7 cellular contexts compared by ENCODE assay signal in genomic region chrX:1453390-1453783, GRCh38. TPM values are rescaled to one million over a fixed set of nuclear protein-coding genes. Genes with fewer than 3 reads are reported as not detected.
DNase-seq lines count a peak whose midpoint lies in the region; ATAC-seq and TF ChIP-seq lines count a peak whose summit lies in the region.

No MANE protein-coding gene starts in this region.

- H3K27me3 Mint-ChIP-seq in activated T-cell treated with anti-CD3 and anti-CD28 coated beads, Interleukin-2, amount 50 U/mL, for 24 hours, result no peaks in the 10 kb centered on the region

- H3K9me3 Mint-ChIP-seq in activated T-cell treated with anti-CD3 and anti-CD28 coated beads, Interleukin-2, amount 50 U/mL, for 24 hours, result peaks cover 15% of the 10 kb centered on the region

- WGBS in smooth muscle cell (ENCODE audit: low lambda C conversion rate), result 2% methylated on average over 25 of the region's 34 CpGs

- peak overlapping the region; percentile 73 for H3K27ac ChIP-seq in smooth muscle cell (ENCODE audit: low read depth)

- no peaks in the 10 kb centered on the region for H3K9me3 ChIP-seq in smooth muscle cell (replicated peaks; ENCODE audit: low read depth)

- H3K4me3 Mint-ChIP-seq in activated T-cell treated with anti-CD3 and anti-CD28 coated beads, Interleukin-2, amount 50 U/mL, for 24 hours, result peak overlapping the region; percentile 86

- peak overlapping the region; percentile 70 for H3K9ac ChIP-seq in smooth muscle cell (ENCODE audit: low read depth)

- H3K79me2 ChIP-seq in smooth muscle cell (ENCODE audit: low read depth), result peaks cover 37% of the 10 kb centered on the region

- H3F3A ChIP-seq in smooth muscle cell (ENCODE audit: low read depth), result peaks cover 3% of the 10 kb centered on the region

- no peaks in the 10 kb centered on the region for H3K4me1 ChIP-seq in smooth muscle cell (ENCODE audit: low read depth)

- no peak for TF ChIP-seq CTCF in smooth muscle cell (IDR thresholded peaks at IDR 0.05; ENCODE audit: borderline replicate concordance, insufficient read depth, poor library complexity, severe bottlenecking)

- peak overlapping the region; percentile 98 for H3K27ac Mint-ChIP-seq in activated T-cell treated with anti-CD3 and anti-CD28 coated beads, Interleukin-2, amount 50 U/mL, for 24 hours

- intact Hi-C loops in left ventricle myocardium superior (cut with micrococcal nuclease), result loop anchor here (10.0 kb wide), 1 partner anchor 1151 kb away; no protein-coding TSS in a partner anchor

- H3K36me3 Mint-ChIP-seq in activated T-cell treated with anti-CD3 and anti-CD28 coated beads, Interleukin-2, amount 50 U/mL, for 24 hours (ENCODE audit: low read depth), result peaks cover 19% of the 10 kb centered on the region

- DNase-seq in activated T-cell treated with anti-CD3 and anti-CD28 coated beads, Interleukin-2, amount 50 U/mL, for 24 hours, result no peak
- DNase-seq in left ventricle myocardium superior (no peak), smooth muscle cell (lab: John Stamatoyannopoulos, UW; ENCODE audit: unreplicated experiment) (no peak), LoVo (ENCODE audit: low spot score) (no peak)

- H2AFZ ChIP-seq in smooth muscle cell (ENCODE audit: low read depth), result peak overlapping the region; percentile 97

- no peaks in the 10 kb centered on the region for H3K36me3 ChIP-seq in smooth muscle cell (ENCODE audit: low read depth)

- H3K27me3 ChIP-seq in smooth muscle cell (ENCODE audit: low read depth), result no peaks in the 10 kb centered on the region

- H4K20me1 ChIP-seq in smooth muscle cell (ENCODE audit: low read depth), result no peaks in the 10 kb centered on the region

- peak overlapping the region; percentile 86 for H3K4me3 ChIP-seq in smooth muscle cell

- peak; percentile 5 for ATAC-seq in GM19328 (IDR thresholded peaks at IDR 0.05; ENCODE audit: unreplicated experiment)
- ATAC-seq in HG03097 (IDR thresholded peaks at IDR 0.05; ENCODE audit: low FRiP score, unreplicated experiment), result peak; percentile 11
- ATAC-seq in left ventricle myocardium superior, result peak; percentile 23
- no peak for ATAC-seq in HG03565 (IDR thresholded peaks at IDR 0.05; ENCODE audit: unreplicated experiment)

- H3K4me2 ChIP-seq in smooth muscle cell, result peak overlapping the region; percentile 91

- H3K4me1 Mint-ChIP-seq in activated T-cell treated with anti-CD3 and anti-CD28 coated beads, Interleukin-2, amount 50 U/mL, for 24 hours (ENCODE audit: low read depth), result peaks cover 24% of the 10 kb centered on the region

RNA-seq across cellular contexts. Expression of gene ASMTL, which starts 0.7 kb away (rescaled TPM):
- 34.3 TPM for total RNA-seq in left ventricle myocardium superior
- total RNA-seq in smooth muscle cell, result 18.9 and 20.0 TPM in 2 replicates
- polyA plus RNA-seq in smooth muscle cell, result 40.9 and 50.5 TPM in 2 replicates
